ENCODE assay signal across 1 cellular context in genomic region chr5:177445052-177446016, GRCh38.
TF ChIP-seq lines count a peak whose summit lies in the region.

No MANE protein-coding gene starts in this region.

TF ChIP-seq in SK-N-SH, 30 proteins besides CTCF, POLR2A, EP300 and RAD21 (continued from another document):
- TF ChIP-seq USF2 (IDR thresholded peaks at IDR 0.05; ENCODE audit: borderline replicate concordance, low read depth, low read length) = no peak
- TF ChIP-seq NRF1 (IDR thresholded peaks at IDR 0.05; ENCODE audit: low read depth, low read length) = no peak
- TF ChIP-seq TAF1 (IDR thresholded peaks at IDR 0.05; ENCODE audit: borderline replicate concordance, low read depth, low read length) = no peak
- no peak for TF ChIP-seq ELF1 (IDR thresholded peaks at IDR 0.05)
- TF ChIP-seq USF1 (IDR thresholded peaks at IDR 0.05; ENCODE audit: borderline replicate concordance, low read depth) = no peak
- no peak for TF ChIP-seq RCOR1 (IDR thresholded peaks at IDR 0.05; ENCODE audit: low read length)
- TF ChIP-seq FOXJ3 (CRISPR knock-in tag; IDR thresholded peaks at IDR 0.05) = no peak
- TF ChIP-seq EZH2phosphoT487 (IDR thresholded peaks at IDR 0.05; ENCODE audit: borderline replicate concordance, low read depth) = no peak
